In genomic region chr15:26134152-26134551, GRCh38 we compare ENCODE assay signal across 30 cellular contexts.
"Had no signal": no experiment of that assay in that cellular context is flagged by ENCODE, and none has a peak within 500 bp of the region (broad histone marks: within the 10 kb centered on the region; RNA-seq: fewer than 3 reads in every experiment).

No MANE protein-coding gene starts in this region.

- H3K4me1 ChIP-seq: colonic mucosa, gastrocnemius medialis, left lung, psoas muscle, sigmoid colon, stomach, testis, tibial artery, upper lobe of left lung had no signal

- H2AFZ ChIP-seq: neural progenitor cell had no signal

- H3K4me2 ChIP-seq: neural progenitor cell had no signal

- H3K9me3 ChIP-seq: colonic mucosa, gastrocnemius medialis, left lung, ovary, psoas muscle, sigmoid colon, stomach, testis, tibial artery, upper lobe of left lung had no signal

- FAIRE-seq: islet of Langerhans, urothelium cell line had no signal

- DNase-seq: colonic mucosa; effector CD8-positive, alpha-beta T cell; foreskin fibroblast; gastrocnemius medialis; head of caudate nucleus; left cardiac atrium; left lung; mesenchymal stem cell; naive thymus-derived CD4-positive, alpha-beta T cell; ovary; psoas muscle; right cardiac atrium; sigmoid colon; stimulated activated CD4-positive, alpha-beta T cell treated with anti-CD3 and anti-CD28 coated beads, Interleukin-2, amount 100 ng/mL, for 24 hours; stimulated activated CD4-positive, alpha-beta T cell treated with anti-CD3 and anti-CD28 coated beads, Interleukin-4, amount 100 ng/mL, for 24 hours; stimulated activated naive CD4-positive, alpha-beta T cell treated with Interleukin-2 at 50 U/mL for 16 hours; stomach; testis; tibial artery; upper lobe of left lung had no signal

- H3K4me3 Mint-ChIP-seq: dendritic cell treated with granulocyte-macrophage colony-stimulating factor and Interleukin-4, amounts not matched to agents 40 ng/mL and 50 ng/mL, for 4 days; endodermal cell; mesothelial cell of epicardium; naive thymus-derived CD4-positive, alpha-beta T cell; nephron; neural progenitor cell; stimulated activated effector memory CD8-positive, alpha-beta T cell treated with anti-CD3 and anti-CD28 coated beads, Interleukin-12 subunit alpha, Interleukin-12 subunit beta, amount 100 ng/mL, for 72 hours had no signal

- H3K36me3 ChIP-seq: colonic mucosa, gastrocnemius medialis, left lung, neural progenitor cell, ovary, sigmoid colon, stomach, tibial artery, upper lobe of left lung had no signal

- H3K9ac ChIP-seq: neural progenitor cell had no signal

- H3K27ac ChIP-seq: colonic mucosa, epithelial cell of prostate, gastrocnemius medialis, left lung, neural progenitor cell, ovary, psoas muscle, sigmoid colon, stomach, testis, tibial artery, upper lobe of left lung had no signal

- H3K4me3 ChIP-seq: colonic mucosa, gastrocnemius medialis, left lung, neural progenitor cell, ovary, psoas muscle, sigmoid colon, stomach, testis, tibial artery, upper lobe of left lung had no signal

- H3K27me3 ChIP-seq: colonic mucosa, gastrocnemius medialis, ovary, testis, tibial artery, upper lobe of left lung had no signal

- H3K27ac Mint-ChIP-seq: dendritic cell treated with granulocyte-macrophage colony-stimulating factor and Interleukin-4, amounts not matched to agents 40 ng/mL and 50 ng/mL, for 4 days; endodermal cell; mesothelial cell of epicardium; naive thymus-derived CD4-positive, alpha-beta T cell; nephron; neural progenitor cell; stimulated activated effector memory CD8-positive, alpha-beta T cell treated with anti-CD3 and anti-CD28 coated beads, Interleukin-12 subunit alpha, Interleukin-12 subunit beta, amount 100 ng/mL, for 72 hours had no signal

- H3K4me1 Mint-ChIP-seq: naive thymus-derived CD4-positive, alpha-beta T cell; stimulated activated effector memory CD8-positive, alpha-beta T cell treated with anti-CD3 and anti-CD28 coated beads, Interleukin-12 subunit alpha, Interleukin-12 subunit beta, amount 100 ng/mL, for 72 hours had no signal

- H3K27me3 Mint-ChIP-seq: dendritic cell treated with granulocyte-macrophage colony-stimulating factor and Interleukin-4, amounts not matched to agents 40 ng/mL and 50 ng/mL, for 4 days had no signal

- ATAC-seq: esophagus mucosa; gastrocnemius medialis; left cardiac atrium; left lung; naive thymus-derived CD4-positive, alpha-beta T cell; psoas muscle; right cardiac atrium; stimulated activated effector memory CD8-positive, alpha-beta T cell treated with anti-CD3 and anti-CD28 coated beads, Interleukin-12 subunit alpha, Interleukin-12 subunit beta, amount 100 ng/mL, for 72 hours had no signal

- H3K9me3 Mint-ChIP-seq: dendritic cell treated with granulocyte-macrophage colony-stimulating factor and Interleukin-4, amounts not matched to agents 40 ng/mL and 50 ng/mL, for 4 days; endodermal cell; mesothelial cell of epicardium; nephron; neural progenitor cell; stimulated activated effector memory CD8-positive, alpha-beta T cell treated with anti-CD3 and anti-CD28 coated beads, Interleukin-12 subunit alpha, Interleukin-12 subunit beta, amount 100 ng/mL, for 72 hours had no signal

- H3K36me3 Mint-ChIP-seq: mesothelial cell of epicardium; naive thymus-derived CD4-positive, alpha-beta T cell; neural progenitor cell; stimulated activated effector memory CD8-positive, alpha-beta T cell treated with anti-CD3 and anti-CD28 coated beads, Interleukin-12 subunit alpha, Interleukin-12 subunit beta, amount 100 ng/mL, for 72 hours had no signal
